In the genomic region with DNA sequence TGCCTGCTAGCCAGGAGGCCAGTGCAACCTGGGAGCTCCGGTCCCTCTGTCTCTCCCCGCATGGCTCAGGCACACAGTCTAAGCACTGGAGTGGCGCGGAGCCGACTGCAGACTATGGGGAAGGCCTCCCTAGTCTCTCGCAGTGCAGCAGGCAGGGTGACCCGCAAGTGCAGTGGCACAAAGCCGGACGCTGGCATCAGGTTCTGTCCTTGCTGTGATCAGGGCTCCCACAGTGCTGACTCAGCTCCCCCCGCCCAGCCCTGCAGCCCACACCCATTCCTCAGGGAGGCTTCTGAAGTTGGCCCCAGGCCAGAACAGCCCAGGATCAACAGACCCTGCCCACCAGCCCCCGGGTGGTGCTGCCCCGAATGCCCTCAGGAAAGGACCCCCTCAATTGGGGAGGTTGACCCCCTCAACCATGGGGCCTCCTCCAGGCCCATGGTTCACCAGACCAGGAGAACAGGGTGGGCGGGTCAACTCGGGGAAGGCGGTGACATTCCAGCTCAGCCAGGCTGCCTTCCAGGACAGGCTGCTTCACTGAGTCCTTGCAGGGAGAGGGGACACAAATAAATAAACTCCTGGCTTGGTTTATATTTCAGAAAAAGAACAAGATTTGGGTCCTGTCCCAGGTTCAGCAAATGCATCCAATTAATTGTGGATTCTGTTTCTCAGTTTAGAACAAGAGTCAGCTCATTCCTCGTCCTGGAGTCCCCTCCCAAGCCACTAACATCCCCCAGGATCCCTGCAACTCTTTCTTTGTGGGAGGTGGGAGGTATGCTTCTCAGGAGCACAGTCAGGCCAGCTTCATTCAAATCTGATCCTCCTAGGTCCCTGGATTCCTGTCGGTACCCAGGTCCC, we compare ENCODE assay signal across 11 cellular contexts. TPM values are rescaled to one million over a fixed set of nuclear protein-coding genes. Genes with fewer than 3 reads are reported as not detected.
A peak's percentile ranks its signal among the peaks of the same experiment; 100 is the strongest.
DNase-seq lines count a peak whose midpoint lies in the region; TF ChIP-seq lines count a peak whose summit lies in the region.
"Had no signal": no experiment of that assay in that cellular context is flagged by ENCODE, and none has a peak within 500 bp of the region (broad histone marks: within the 10 kb centered on the region; RNA-seq: fewer than 3 reads in every experiment).

No MANE protein-coding gene starts in this region.

- peak; percentile 71 for DNase-seq in ELF-1 (ENCODE audit: low read depth, low spot score)
- DNase-seq in adipocyte (ENCODE audit: low read depth): peak; percentile 73
- peak in 28 of 51 donors; percentile 32 to 85 (median 57) for DNase-seq in hypothalamus (lab: John Stamatoyannopoulos, UW)
- peak; percentile 79 for DNase-seq in sigmoid colon
- no peak for DNase-seq in D341Med (ENCODE audit: low spot score)
- DNase-seq in NCI-H345 (lab: John Stamatoyannopoulos, UW): no peak
- DNase-seq in GM20000 (ENCODE audit: low spot score): no peak
- no peak for DNase-seq in GDM1 (lab: John Stamatoyannopoulos, UW)
- DNase-seq: activated CD4-positive, alpha-beta T cell treated with anti-CD3 and anti-CD28 coated beads, Interleukin-2, amount 50 U/mL, for 1 hour; natural killer cell; NCI-H69 had no signal

- TF ChIP-seq POLR2A in sigmoid colon (IDR thresholded peaks at IDR 0.05): no peak

- H3K9me3 ChIP-seq in adipocyte (ENCODE audit: control insufficient read depth, low read length) (no peaks in the 10 kb centered on the region), sigmoid colon (no peaks in the 10 kb centered on the region)

- TF ChIP-seq EP300 in sigmoid colon (IDR thresholded peaks at IDR 0.05): no peak

- TF ChIP-seq CTCF in sigmoid colon (IDR thresholded peaks at IDR 0.05) (no peak), GM20000 (IDR thresholded peaks at IDR 0.05; ENCODE audit: extremely low read depth, missing control alignments) (no peak)

- intact Hi-C loops in sigmoid colon (cut with DNase I): no loop called here

- H3K27me3 ChIP-seq in adipocyte (replicated peaks; ENCODE audit: control insufficient read depth, insufficient read depth, low read length) (no peaks in the 10 kb centered on the region), sigmoid colon (no peaks in the 10 kb centered on the region)

- peaks cover 32% of the 10 kb centered on the region for H3K4me1 ChIP-seq in adipocyte (ENCODE audit: control insufficient read depth, insufficient read depth, low read length)
- peaks cover 0 to 45% (median 43%) of the 10 kb centered on the region in 4 donors for H3K4me1 ChIP-seq in sigmoid colon

- H3K36me3 ChIP-seq in adipocyte (ENCODE audit: control insufficient read depth, insufficient read depth, low read length, severe bottlenecking) (no peaks in the 10 kb centered on the region), sigmoid colon (no peaks in the 10 kb centered on the region)

- H3K9ac ChIP-seq in adipocyte (ENCODE audit: low read length): peak overlapping the region; percentile 56

- H3K4me3 ChIP-seq in adipocyte (ENCODE audit: low read length) (peak overlapping the region; percentile 38), sigmoid colon (no peak overlapping the region)

- 39 to 60% methylated on average over 17 of the region's 17 CpGs for WGBS in sigmoid colon, 2 donors

- H3K27ac ChIP-seq in sigmoid colon: peak overlapping the region in 2 of 4 donors; percentile 14 to 33

RNA-seq across cellular contexts. Expression of gene BIN1, which starts 12.2 kb away (rescaled TPM):
- total RNA-seq in sigmoid colon: 10 to 100 TPM; 36.1 to 57.9 (median 43.2) TPM
- 10 to 100 TPM; 20.3 to 52.9 (median 34.8) TPM for polyA plus RNA-seq in sigmoid colon

Comparison
In these comparisons a context has a peak if more than half of its experiments do, and no peak if none do; other contexts are left out.
1. DNase-seq: peak in ELF-1 (single experiment), adipocyte (single experiment), hypothalamus (28 of 51) and sigmoid colon (single experiment); none in D341Med (single experiment), NCI-H345 (single experiment), GM20000 (single experiment) and GDM1 (single experiment).